In genomic region chr9:100322954-100323536, GRCh38 we compare ENCODE assay signal across 8 cellular contexts. TPM values are rescaled to one million over a fixed set of nuclear protein-coding genes. Genes with fewer than 3 reads are reported as not detected.
DNase-seq lines count a peak whose midpoint lies in the region; ATAC-seq, FAIRE-seq and TF ChIP-seq lines count a peak whose summit lies in the region.

No MANE protein-coding gene starts in this region.

- H3K9me3 ChIP-seq in astrocyte (ENCODE audit: insufficient read depth, low read depth, low read length), result no peaks in the 10 kb centered on the region
- no peaks in the 10 kb centered on the region for H3K9me3 ChIP-seq in keratinocyte (ENCODE audit: control insufficient read depth, low read depth, low read length)
- no peaks in the 10 kb centered on the region for H3K9me3 ChIP-seq in tibial nerve

- peak; percentile 53 for DNase-seq in COR-L47 (lab: John Stamatoyannopoulos, UW)
- DNase-seq in NCI-H345 (lab: John Stamatoyannopoulos, UW), result peak; percentile 21
- peak; percentile 23 for DNase-seq in astrocyte (ENCODE audit: low read depth)
- DNase-seq in keratinocyte (ENCODE audit: low read depth, low spot score), result no peak
- DNase-seq in tibial nerve (ENCODE audit: low spot score in 2 of 2), result peak in 1 of 2 donors; percentile 50
- DNase-seq in UCSD-AML1 (lab: John Stamatoyannopoulos, UW; ENCODE audit: unreplicated experiment), result no peak

- dilution Hi-C loops in keratinocyte (cut with MboI; ENCODE audit: extremely low pct_ligation_motif_present, low sequenced_read_pairs), result loop anchor here (25.0 kb wide), 1 partner anchor 264 kb away; the partner anchor contains the start of gene CAVIN4

- H3K4me2 ChIP-seq in astrocyte (ENCODE audit: low read length), result no peak overlapping the region
- H3K4me2 ChIP-seq in keratinocyte (ENCODE audit: control insufficient read depth, extremely low read depth, insufficient read depth, low read depth, low read length), result no peak overlapping the region

- H4K20me1 ChIP-seq in astrocyte (ENCODE audit: insufficient read depth, low read length) (peaks cover 10% of the 10 kb centered on the region), keratinocyte (ENCODE audit: control insufficient read depth, extremely low read depth, insufficient read depth, low read length) (no peaks in the 10 kb centered on the region)

- H3K27ac ChIP-seq in astrocyte (ENCODE audit: low read depth, low read length) (no peak overlapping the region), keratinocyte (ENCODE audit: control insufficient read depth, insufficient read depth, low read length) (no peak overlapping the region), tibial nerve (no peak overlapping the region)

- H3K9ac ChIP-seq in astrocyte (ENCODE audit: low read length) (no peak overlapping the region), keratinocyte (ENCODE audit: control insufficient read depth, extremely low read depth, insufficient read depth, low read length) (no peak overlapping the region)

- H3K4me3 Mint-ChIP-seq in astrocyte (ENCODE audit: unreplicated experiment), result no peak overlapping the region

- H3K27me3 ChIP-seq in astrocyte (ENCODE audit: insufficient read depth, low read length), result no peaks in the 10 kb centered on the region
- H3K27me3 ChIP-seq in keratinocyte (ENCODE audit: control insufficient read depth, extremely low read depth, insufficient read depth, low read length), result no peaks in the 10 kb centered on the region
- H3K27me3 ChIP-seq in tibial nerve, result no peaks in the 10 kb centered on the region

- no peak for TF ChIP-seq EP300 in tibial nerve (IDR thresholded peaks at IDR 0.05)

- peak; percentile 54 for ATAC-seq in GM19351 (IDR thresholded peaks at IDR 0.05; ENCODE audit: unreplicated experiment)
- no peak for ATAC-seq in HG03432 (IDR thresholded peaks at IDR 0.05; ENCODE audit: unreplicated experiment)

- H3K36me3 Mint-ChIP-seq in astrocyte (ENCODE audit: low read depth, unreplicated experiment), result peaks cover 4% of the 10 kb centered on the region

- peaks cover 16% of the 10 kb centered on the region for H3K36me3 ChIP-seq in astrocyte (ENCODE audit: insufficient read depth, low read length)
- peaks cover 6 to 8% of the 10 kb centered on the region in 2 experiments for H3K36me3 ChIP-seq in keratinocyte (ENCODE audit: control insufficient read depth in 2 of 2, extremely low read depth in 1 of 2, insufficient read depth in 2 of 2, low read length in 2 of 2)
- peaks cover 3 to 45% (median 4%) of the 10 kb centered on the region in 3 donors for H3K36me3 ChIP-seq in tibial nerve

- peak; percentile 87 for TF ChIP-seq CTCF in astrocyte (IDR thresholded peaks at IDR 0.05; ENCODE audit: insufficient read depth, low read depth, low read length)
- peak in 2 of 3 experiments; percentile 36 to 58 for TF ChIP-seq CTCF in keratinocyte (optimal IDR thresholded peaks at IDR 0.05 in 1 of 3, IDR thresholded peaks at IDR 0.05 in 1 of 3, conservative IDR thresholded peaks at IDR 0.05 in 1 of 3; ENCODE audit: extremely low read depth in 1 of 3, insufficient read depth in 2 of 3, low read length in 3 of 3)
- peak; percentile 46 to 69 (median 56) for TF ChIP-seq CTCF in tibial nerve (IDR thresholded peaks at IDR 0.05)

- H2AFZ ChIP-seq in astrocyte (ENCODE audit: low read depth, low read length), result no peak overlapping the region
- no peak overlapping the region for H2AFZ ChIP-seq in keratinocyte (ENCODE audit: control insufficient read depth, low read length)

- TF ChIP-seq POLR2A in tibial nerve (IDR thresholded peaks at IDR 0.05), result no peak

- peaks cover 1% of the 10 kb centered on the region for H3K4me1 Mint-ChIP-seq in astrocyte (ENCODE audit: low read depth, unreplicated experiment)

- FAIRE-seq in astrocyte (lab: Jason Lieb, UNC) (peak; percentile 56), keratinocyte (lab: Jason Lieb, UNC) (no peak)

- no peaks in the 10 kb centered on the region for H3K9me3 Mint-ChIP-seq in astrocyte (ENCODE audit: unreplicated experiment)

- no peak overlapping the region for H3K27ac Mint-ChIP-seq in astrocyte (ENCODE audit: unreplicated experiment)

- no peaks in the 10 kb centered on the region for H3K9me1 ChIP-seq in keratinocyte (ENCODE audit: control insufficient read depth, extremely low read depth, insufficient read depth, low read length)

- H3K79me2 ChIP-seq in astrocyte (ENCODE audit: insufficient read depth, low read length) (peaks cover 3% of the 10 kb centered on the region), keratinocyte (ENCODE audit: control insufficient read depth, insufficient read depth, low read length) (peaks cover 5% of the 10 kb centered on the region)

- no peaks in the 10 kb centered on the region for H3K27me3 Mint-ChIP-seq in astrocyte (ENCODE audit: low read depth, unreplicated experiment)

- H3K4me3 ChIP-seq in astrocyte (ENCODE audit: insufficient read depth, low read depth, low read length), result no peak overlapping the region
- H3K4me3 ChIP-seq in keratinocyte (ENCODE audit: control insufficient read depth in 2 of 3, extremely low read depth in 1 of 3, insufficient read depth in 2 of 3, low read depth in 1 of 3, low read length in 3 of 3), result no peak overlapping the region
- no peak overlapping the region for H3K4me3 ChIP-seq in tibial nerve

- no peaks in the 10 kb centered on the region for H3K4me1 ChIP-seq in astrocyte (ENCODE audit: insufficient read depth, low read length)
- H3K4me1 ChIP-seq in keratinocyte (ENCODE audit: control insufficient read depth, extremely low read depth, insufficient read depth, low read length), result no peaks in the 10 kb centered on the region
- peaks cover 0 to 3% (median 0%) of the 10 kb centered on the region in 4 donors for H3K4me1 ChIP-seq in tibial nerve

- 60 to 68% methylated on average over 3 of the region's 3 CpGs for WGBS in tibial nerve, 2 donors

RNA-seq across cellular contexts. Expression of gene TEX10, which starts 29.7 kb away (rescaled TPM):
- 31.8 and 35.1 TPM in 2 replicates for total RNA-seq in astrocyte
- 31.3 to 50.7 TPM (median 32.9 TPM) in 3 replicates for polyA plus RNA-seq in keratinocyte
- 18.6 TPM for polyA plus RNA-seq in keratinocyte (2011; ENCODE audit: low read depth)
- polyA plus RNA-seq in keratinocyte (2011; cell fraction: cytosol; rRNA removed), result 19.1 and 39.6 TPM in 2 replicates
- polyA plus RNA-seq in keratinocyte (2011; cell fraction: nucleus; rRNA removed), result 40.9 and 50.7 TPM in 2 replicates
- polyA plus RNA-seq in keratinocyte (2012; ENCODE audit: low replicate concordance), result 23.4 and 26.6 TPM in 2 replicates
- polyA minus RNA-seq in keratinocyte, result 12.5 to 58.2 TPM (median 29.1 TPM) in 3 replicates
- 15.0 TPM for polyA minus RNA-seq in keratinocyte (2011; cell fraction: cytosol; rRNA and poly(A)+ RNA removed)
- polyA minus RNA-seq in keratinocyte (2011; cell fraction: nucleus; rRNA and poly(A)+ RNA removed), result 26.2 and 50.9 TPM in 2 replicates
- total RNA-seq in tibial nerve, result 10 to 100 TPM; 11.8 to 16.7 (median 14.8) TPM

Comparison
In these comparisons a context has a peak if more than half of its experiments do, and no peak if none do; other contexts are left out.
1. DNase-seq: peak in COR-L47 (single experiment), NCI-H345 (single experiment) and astrocyte (single experiment); none in keratinocyte (single experiment) and UCSD-AML1 (single experiment).
2. Peak in every context shown above with its lines, with median percentiles within 50 percentile points of each other: CTCF ChIP-seq.